9 cellular contexts compared by ENCODE assay signal in genomic region chr16:56989988-56990387, GRCh38. TPM values are rescaled to one million over a fixed set of nuclear protein-coding genes. Genes with fewer than 3 reads are reported as not detected.
DNase-seq lines count a peak whose midpoint lies in the region; ATAC-seq, FAIRE-seq and TF ChIP-seq lines count a peak whose summit lies in the region.
"Had no signal": no experiment of that assay in that cellular context is flagged by ENCODE, and none has a peak within 500 bp of the region (broad histone marks: within the 10 kb centered on the region; RNA-seq: fewer than 3 reads in every experiment).

No MANE protein-coding gene starts in this region.

- peak overlapping the region; percentile 100 for H3K27ac Mint-ChIP-seq in activated naive CD4-positive, alpha-beta T cell treated with anti-CD3 and anti-CD28 coated beads for 36 hours

- peaks cover 32% of the 10 kb centered on the region for H3K4me1 ChIP-seq in GM12878 (ENCODE audit: control insufficient read depth, insufficient read depth, low read length)
- H3K4me1 ChIP-seq in lung (ENCODE audit: control insufficient read depth in 2 of 2, insufficient read depth in 2 of 2, low read length in 2 of 2), result peaks cover 4 to 38% of the 10 kb centered on the region in 2 donors
- H3K4me1 ChIP-seq in tibial nerve, result peaks cover 0 to 62% (median 22%) of the 10 kb centered on the region in 4 donors

- H3K4me1 Mint-ChIP-seq in activated naive CD4-positive, alpha-beta T cell treated with anti-CD3 and anti-CD28 coated beads for 36 hours (ENCODE audit: low read depth), result peaks cover 73% of the 10 kb centered on the region

- SMC1A ChIA-PET in GM12878 (lab: Charles Lee; ENCODE audit: uncharacterized antibody, unreplicated experiment), result interaction anchor here (2.4 to 31.6 kb wide), 5 partner anchors 9 to 55 kb away, joined by 12 to 604 read pairs (median 111); partner anchors contain the start of gene CETP

- in situ Hi-C loops in GM12878 (cut with MboI), result no loop called here

- no peak for DNase-seq in activated naive CD4-positive, alpha-beta T cell treated with anti-CD3 and anti-CD28 coated beads for 36 hours
- no peak for DNase-seq in activated naive CD4-positive, alpha-beta T cell treated with anti-CD3 and anti-CD28 coated beads, Interleukin-2, amount 50 U/mL, for 16 hours
- DNase-seq in GM12878 (ENCODE audit: low read depth, low spot score), result no peak
- DNase-seq in lung (ENCODE audit: low spot score), result no peak
- DNase-seq in tibial nerve (ENCODE audit: low spot score in 2 of 2), result no peak
- DNase-seq in CD1c-positive myeloid dendritic cell (ENCODE audit: extremely low spot score), result no peak
- no peak for DNase-seq in DMS153 (lab: John Stamatoyannopoulos, UW)
- DNase-seq in stimulated activated CD4-positive, alpha-beta T cell treated with anti-CD3 and anti-CD28 coated beads, Interleukin-4, amount 100 ng/mL, for 24 hours, result no peak

- peak; percentile 6; the same call in 2 of the 3 replicates for ATAC-seq in GM12878
- ATAC-seq in lung (ENCODE audit: insufficient read depth, low FRiP score), result no peak

- peak overlapping the region; percentile 88 for H3K27ac ChIP-seq in GM12878 (ENCODE audit: control insufficient read depth, insufficient read depth)
- H3K27ac ChIP-seq in lung (ENCODE audit: low read depth in 1 of 2, low read length in 1 of 2), result peak overlapping the region; percentile 52 to 97
- H3K27ac ChIP-seq in tibial nerve, result peak overlapping the region; percentile 77 to 93 (median 83)

- CTCF ChIA-PET in activated naive CD4-positive, alpha-beta T cell treated with anti-CD3 and anti-CD28 coated beads for 36 hours (lab: Charles Lee), result interaction anchor here (0.5 to 4.6 kb wide), 4 partner anchors 18 to 52 kb away, joined by 4 to 32 read pairs (median 8); no protein-coding TSS in a partner anchor
- CTCF ChIA-PET in GM12878 (lab: Yijun Ruan, JAX), result interaction anchor here (0.6 to 19.4 kb wide), 10 partner anchors 8 to 55 kb away, joined by 3 to 420 read pairs (median 6); partner anchors contain the start of gene CETP

- H3K27me3 ChIP-seq in GM12878 (replicated peaks in 1 of 2; ENCODE audit: control insufficient read depth in 2 of 2, insufficient read depth in 2 of 2, low read length in 1 of 2), result no peaks in the 10 kb centered on the region
- H3K27me3 ChIP-seq in lung (ENCODE audit: control insufficient read depth, insufficient read depth), result no peaks in the 10 kb centered on the region
- H3K27me3 ChIP-seq in tibial nerve, result no peaks in the 10 kb centered on the region

- FAIRE-seq in GM12878 (lab: Jason Lieb, UNC), result no peak

- peak overlapping the region; percentile 99 for H3K4me3 Mint-ChIP-seq in activated naive CD4-positive, alpha-beta T cell treated with anti-CD3 and anti-CD28 coated beads for 36 hours

- no peak for TF ChIP-seq CTCF in GM12878 (IDR thresholded peaks at IDR 0.05 in 2 of 3, conservative IDR thresholded peaks at IDR 0.05 in 1 of 3; ENCODE audit: control insufficient read depth in 2 of 3, extremely low read depth in 1 of 3, insufficient read depth in 1 of 3, low read depth in 3 of 3, low read length in 3 of 3)
- TF ChIP-seq CTCF in lung (IDR thresholded peaks at IDR 0.05; ENCODE audit: control extremely low read depth, extremely low read depth), result no peak
- no peak for TF ChIP-seq CTCF in tibial nerve (IDR thresholded peaks at IDR 0.05)

- H4K20me1 ChIP-seq in GM12878 (ENCODE audit: control insufficient read depth, insufficient read depth), result no peaks in the 10 kb centered on the region

- intact Hi-C loops in activated naive CD4-positive, alpha-beta T cell treated with anti-CD3 and anti-CD28 coated beads for 36 hours (cut with micrococcal nuclease), result loop anchor here (1.0 to 5.0 kb wide), 9 partner anchors 24 to 547 kb away; partner anchors contain the start of genes CCDC102A, HERPUD1, PSME3IP1 and RSPRY1
- intact Hi-C loops in GM12878 (cut with micrococcal nuclease; ENCODE audit: unreplicated experiment), result loop anchor here (1.0 kb wide), 2 partner anchors 9 to 19 kb away; no protein-coding TSS in a partner anchor

- no peak for TF ChIP-seq RAD21 in GM12878 (IDR thresholded peaks at IDR 0.05; ENCODE audit: insufficient read depth, low read depth, low read length)

- H3K36me3 ChIP-seq in GM12878 (ENCODE audit: control insufficient read depth in 2 of 2, insufficient read depth in 2 of 2, low read length in 1 of 2) (no peaks in the 10 kb centered on the region; a peak in 1 of 4 replicates), lung (ENCODE audit: control insufficient read depth in 2 of 2, insufficient read depth in 2 of 2, low read length in 2 of 2) (no peaks in the 10 kb centered on the region), tibial nerve (no peaks in the 10 kb centered on the region)

- TF ChIP-seq POLR2A in GM12878 (IDR thresholded peaks at IDR 0.05; ENCODE audit: low read depth, low read length), result no peak
- TF ChIP-seq POLR2A in tibial nerve (IDR thresholded peaks at IDR 0.05), result no peak

- H3K9me3 ChIP-seq in GM12878 (replicated peaks; ENCODE audit: control insufficient read depth, insufficient read depth, low read length), result no peaks in the 10 kb centered on the region
- H3K9me3 ChIP-seq in lung (ENCODE audit: control insufficient read depth in 2 of 2, insufficient read depth in 1 of 2, low read length in 1 of 2), result no peaks in the 10 kb centered on the region
- H3K9me3 ChIP-seq in tibial nerve, result no peaks in the 10 kb centered on the region

- H3K4me3 ChIP-seq in GM12878 (peak overlapping the region; percentile 79), lung (peak overlapping the region; percentile 82), tibial nerve (peak overlapping the region; percentile 47 to 74 (median 62))

- H3K79me2 ChIP-seq in GM12878 (ENCODE audit: control insufficient read depth, insufficient read depth, low read length), result peaks cover 76% of the 10 kb centered on the region

- TF ChIP-seq EP300 in GM12878 (IDR thresholded peaks at IDR 0.05; ENCODE audit: borderline replicate concordance in 1 of 2, control insufficient read depth in 1 of 2, low read depth in 2 of 2, low read length in 2 of 2) (no peak), tibial nerve (IDR thresholded peaks at IDR 0.05) (no peak)

- peak overlapping the region; percentile 92 for H3K4me2 ChIP-seq in GM12878 (ENCODE audit: control insufficient read depth, insufficient read depth)

- no TSS peak for BruUV-seq in GM12878 (replicated peaks; lab: Mats Ljungman, UMichigan)

- no peaks in the 10 kb centered on the region for H3K9me3 Mint-ChIP-seq in activated naive CD4-positive, alpha-beta T cell treated with anti-CD3 and anti-CD28 coated beads for 36 hours

- peak overlapping the region; percentile 83 for H2AFZ ChIP-seq in GM12878 (ENCODE audit: control insufficient read depth, low read depth, low read length)

- H3K36me3 Mint-ChIP-seq in activated naive CD4-positive, alpha-beta T cell treated with anti-CD3 and anti-CD28 coated beads for 36 hours (ENCODE audit: low read depth), result peaks cover 43% of the 10 kb centered on the region

- POLR2A ChIA-PET in GM12878 (lab: Charles Lee), result interaction anchor here (1.2 to 15.9 kb wide), 8 partner anchors 6 to 56 kb away, joined by 4 to 343 read pairs (median 48); no protein-coding TSS in a partner anchor

- peak overlapping the region; percentile 88 for H3K9ac ChIP-seq in GM12878 (ENCODE audit: control insufficient read depth, insufficient read depth, low read length)

- no peaks in the 10 kb centered on the region for H3K27me3 Mint-ChIP-seq in activated naive CD4-positive, alpha-beta T cell treated with anti-CD3 and anti-CD28 coated beads for 36 hours (ENCODE audit: low read depth)

- RAD21 ChIA-PET in GM12878 (lab: Charles Lee; ENCODE audit: unreplicated experiment), result interaction anchor here (1.2 to 22.4 kb wide), 7 partner anchors 9 to 130 kb away, joined by 3 to 473 read pairs (median 35); partner anchors contain the start of gene CETP

- WGBS in GM12878 (ENCODE audit: insufficient coverage, insufficient replicate concordance, low lambda C conversion rate, missing lambda C conversion rate), result 0% methylated on average over 7 of the region's 7 CpGs
- WGBS in lung, 2 donors, result 17 to 19% methylated on average over 7 of the region's 7 CpGs
- 25 to 28% methylated on average over 7 of the region's 7 CpGs for WGBS in tibial nerve, 2 donors

RNA-seq across cellular contexts. Expression of gene NLRC5, which starts 0.6 kb away (rescaled TPM):
- total RNA-seq in activated naive CD4-positive, alpha-beta T cell treated with anti-CD3 and anti-CD28 coated beads for 36 hours, result 100 to 1,000 TPM; 104 to 119 TPM
- total RNA-seq in GM12878 (2013; cell fraction: nucleolus; rRNA removed), result 626 and 671 TPM in 2 replicates
- total RNA-seq in GM12878 (2014; rRNA removed) (60.3 and 65.3 TPM in 2 replicates), GM12878 (2014; rRNA removed; fragmentation: Illumina TruSeq; extraction: Trizol) (49.2 and 54.3 TPM in 2 replicates), GM12878 (2021) (86.2 and 105 TPM in 2 replicates), lung (10 to 100 TPM; 24.3 to 46.4 TPM), tibial nerve (10 to 100 TPM; 32.4 to 57.9 (median 37.1) TPM)
- polyA plus RNA-seq in GM12878 (2011; ENCODE audit: low read depth), result 26.2 TPM
- polyA plus RNA-seq in GM12878 (2011; rRNA removed) (62.1 and 88.8 TPM in 2 replicates), GM12878 (2014; fragmentation: Illumina TruSeq; extraction: Trizol) (51.5 and 73.0 TPM in 2 replicates), GM12878 (2014; fragmentation: Nextera tagmentation; extraction: Ambion mirVana) (10 to 100 TPM; 13.1 to 14.2 TPM), GM12878 (2014; rRNA removed) (83.8 and 84.2 TPM in 2 replicates), GM12878 (2016; fragmentation: Nextera tagmentation; extraction: Ambion mirVana) (10 to 100 TPM; 43.7 to 49.1 TPM), lung (10 to 100 TPM; 23.9 to 37.9 TPM)
- 73.8 and 102 TPM in 2 replicates for polyA plus RNA-seq in GM12878 (2011; cell fraction: cytosol; rRNA removed)
- 528 TPM in 2 replicates for polyA plus RNA-seq in GM12878 (2011; cell fraction: nucleus; rRNA removed)
- polyA plus RNA-seq in GM12878 (2012), result 39.6 and 49.1 TPM in 2 replicates
- 197 and 272 TPM in 2 replicates for polyA minus RNA-seq in GM12878 (2011; rRNA and poly(A)+ RNA removed)
- 42.9 and 54.2 TPM in 2 replicates for polyA minus RNA-seq in GM12878 (2011; cell fraction: cytosol; rRNA and poly(A)+ RNA removed)
- polyA minus RNA-seq in GM12878 (2011; cell fraction: nucleus; rRNA and poly(A)+ RNA removed), result 281 and 428 TPM in 2 replicates

RNA-seq across cellular contexts. Expression of gene CETP, which starts 28.2 kb away (rescaled TPM):
- not detected for total RNA-seq in activated naive CD4-positive, alpha-beta T cell treated with anti-CD3 and anti-CD28 coated beads for 36 hours
- 2.0 and 2.9 TPM in 2 replicates for total RNA-seq in GM12878 (2013; cell fraction: nucleolus; rRNA removed)
- total RNA-seq in GM12878 (2014; rRNA removed) (1.9 and 2.3 TPM in 2 replicates), GM12878 (2014; rRNA removed; fragmentation: Illumina TruSeq; extraction: Trizol) (1.2 and 1.3 TPM in 2 replicates), GM12878 (2021) (0.77 and 1.4 TPM in 2 replicates), lung (1 to 10 TPM in 1 of 2 donors, under 1 TPM in 1; 0.71 to 8.4 TPM), tibial nerve (not detected)
- polyA plus RNA-seq in GM12878 (2011; ENCODE audit: low read depth), result 0.92 TPM
- polyA plus RNA-seq in GM12878 (2011; rRNA removed) (4.5 and 6.4 TPM in 2 replicates), GM12878 (2014; fragmentation: Illumina TruSeq; extraction: Trizol) (0.90 and 1.2 TPM in 2 replicates), GM12878 (2014; fragmentation: Nextera tagmentation; extraction: Ambion mirVana) (1 to 10 TPM; 2.4 to 2.9 TPM), GM12878 (2014; rRNA removed) (1.4 and 1.5 TPM in 2 replicates), GM12878 (2016; fragmentation: Nextera tagmentation; extraction: Ambion mirVana) (1 to 10 TPM; 2.3 to 2.9 TPM), lung (under 1 TPM; 0.72 to 0.94 TPM)
- 4.8 and 5.3 TPM in 2 replicates for polyA plus RNA-seq in GM12878 (2011; cell fraction: cytosol; rRNA removed)
- 2.6 and 3.7 TPM in 2 replicates for polyA plus RNA-seq in GM12878 (2011; cell fraction: nucleus; rRNA removed)
- 1.2 and 2.1 TPM in 2 replicates for polyA plus RNA-seq in GM12878 (2012)
- 3.1 and 3.4 TPM in 2 replicates for polyA minus RNA-seq in GM12878 (2011; rRNA and poly(A)+ RNA removed)
- polyA minus RNA-seq in GM12878 (2011; cell fraction: cytosol; rRNA and poly(A)+ RNA removed), result 0.94 and 1.3 TPM in 2 replicates
- polyA minus RNA-seq in GM12878 (2011; cell fraction: nucleus; rRNA and poly(A)+ RNA removed), result 0.85 and 0.96 TPM in 2 replicates
- total RNA-seq: Daoy had no signal

RNA-seq across cellular contexts. Expression of gene HERPUD1, which starts 58.0 kb away (rescaled TPM):
- 100 to 1,000 TPM; 118 to 120 TPM for total RNA-seq in activated naive CD4-positive, alpha-beta T cell treated with anti-CD3 and anti-CD28 coated beads for 36 hours
- total RNA-seq in GM12878 (2013; cell fraction: nucleolus; rRNA removed), result 346 and 347 TPM in 2 replicates
- total RNA-seq in GM12878 (2014; rRNA removed) (69.9 and 80.4 TPM in 2 replicates), GM12878 (2014; rRNA removed; fragmentation: Illumina TruSeq; extraction: Trizol) (102 and 107 TPM in 2 replicates), GM12878 (2021) (129 and 143 TPM in 2 replicates), lung (100 to 1,000 TPM; 159 to 219 TPM), tibial nerve (100 to 1,000 TPM; 143 to 274 (median 161) TPM)
- polyA plus RNA-seq in GM12878 (2011; ENCODE audit: low read depth), result 132 TPM
- polyA plus RNA-seq in GM12878 (2011; rRNA removed) (119 and 178 TPM in 2 replicates), GM12878 (2014; fragmentation: Illumina TruSeq; extraction: Trizol) (138 and 149 TPM in 2 replicates), GM12878 (2014; fragmentation: Nextera tagmentation; extraction: Ambion mirVana) (10 to 100 TPM; 32.6 to 68.1 TPM), GM12878 (2014; rRNA removed) (99.0 and 129 TPM in 2 replicates), GM12878 (2016; fragmentation: Nextera tagmentation; extraction: Ambion mirVana) (100 to 1,000 TPM; 204 to 212 TPM), lung (100 to 1,000 TPM in 1 of 2 donors, 10 to 100 TPM in 1; 70.5 to 128 TPM)
- 111 and 123 TPM in 2 replicates for polyA plus RNA-seq in GM12878 (2011; cell fraction: cytosol; rRNA removed)
- polyA plus RNA-seq in GM12878 (2011; cell fraction: nucleus; rRNA removed), result 83.2 and 124 TPM in 2 replicates
- polyA plus RNA-seq in GM12878 (2012), result 141 and 168 TPM in 2 replicates
- 110 and 134 TPM in 2 replicates for polyA minus RNA-seq in GM12878 (2011; rRNA and poly(A)+ RNA removed)
- 46.4 and 58.4 TPM in 2 replicates for polyA minus RNA-seq in GM12878 (2011; cell fraction: cytosol; rRNA and poly(A)+ RNA removed)
- polyA minus RNA-seq in GM12878 (2011; cell fraction: nucleus; rRNA and poly(A)+ RNA removed), result 93.1 and 103 TPM in 2 replicates
